Comparison of ENCODE assay signal across 8 cellular contexts in the genomic region with DNA sequence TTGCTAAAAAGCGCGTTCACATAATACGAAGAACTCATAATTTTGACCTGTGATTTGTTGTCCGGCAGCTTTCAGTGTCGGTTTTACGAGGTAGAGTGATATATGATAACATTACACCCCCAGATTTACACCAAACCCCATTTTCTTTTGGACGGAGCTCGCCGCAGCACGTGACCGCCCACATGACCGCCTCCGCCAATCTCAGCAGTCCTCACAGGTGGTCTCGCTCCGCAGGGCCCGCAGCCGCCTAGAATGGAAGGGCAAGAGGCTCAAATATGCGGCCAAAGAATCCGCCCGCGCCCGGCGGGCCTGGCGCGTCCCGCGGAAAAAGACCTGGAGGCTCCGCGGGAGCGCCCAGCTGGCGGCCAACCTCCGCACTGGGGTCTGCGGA.
DNase-seq lines count a peak whose midpoint lies in the region; ATAC-seq, FAIRE-seq and TF ChIP-seq lines count a peak whose summit lies in the region.

Gene HOXA7, minus strand, starts transcription at position 168 of the 391 bp plus-strand sequence. Its CDS starts 130 bp downstream, at position 38.

- peak; percentile 81 for DNase-seq in HTR-8/SVneo (ENCODE audit: insufficient read length, low spot score)
- DNase-seq in WERI-Rb-1, result peak; percentile 75
- DNase-seq in iPS-NIHi7 (ENCODE audit: extremely low spot score), result peak; percentile 62
- peak; percentile 64 for DNase-seq in stromal cell of bone marrow (ENCODE audit: low read depth)
- DNase-seq in pons (ENCODE audit: low spot score), result no peak

- no peak for FAIRE-seq in HTR-8/SVneo (lab: Jason Lieb, UNC)

- ATAC-seq in GM19455 (IDR thresholded peaks at IDR 0.05; ENCODE audit: unreplicated experiment) (no peak), HG03097 (IDR thresholded peaks at IDR 0.05; ENCODE audit: low FRiP score, unreplicated experiment) (no peak)

- TF ChIP-seq CTCF in C4-2B (conservative IDR thresholded peaks at IDR 0.05) (no peak), WERI-Rb-1 (IDR thresholded peaks at IDR 0.05; ENCODE audit: low read depth, low read length) (no peak)

- H3K27me3 ChIP-seq in WERI-Rb-1 (ENCODE audit: insufficient read depth, low read depth, severe bottlenecking), result peaks cover 43% of the 10 kb centered on the region

- peak within 1 kb of the TSS; percentile 73 for H3K4me3 ChIP-seq in WERI-Rb-1 (ENCODE audit: low read depth, low read length)

- H3K27ac ChIP-seq in C4-2B (peak within 1 kb of the TSS; percentile 57), WERI-Rb-1 (peak within 1 kb of the TSS; percentile 72)

- no peaks in the 10 kb centered on the region for H3K36me3 ChIP-seq in WERI-Rb-1

- peaks cover 13% of the 10 kb centered on the region for H3K9me3 ChIP-seq in WERI-Rb-1 (ENCODE audit: severe bottlenecking)
